ENCODE assay signal across 23 cellular contexts in the genomic region with DNA sequence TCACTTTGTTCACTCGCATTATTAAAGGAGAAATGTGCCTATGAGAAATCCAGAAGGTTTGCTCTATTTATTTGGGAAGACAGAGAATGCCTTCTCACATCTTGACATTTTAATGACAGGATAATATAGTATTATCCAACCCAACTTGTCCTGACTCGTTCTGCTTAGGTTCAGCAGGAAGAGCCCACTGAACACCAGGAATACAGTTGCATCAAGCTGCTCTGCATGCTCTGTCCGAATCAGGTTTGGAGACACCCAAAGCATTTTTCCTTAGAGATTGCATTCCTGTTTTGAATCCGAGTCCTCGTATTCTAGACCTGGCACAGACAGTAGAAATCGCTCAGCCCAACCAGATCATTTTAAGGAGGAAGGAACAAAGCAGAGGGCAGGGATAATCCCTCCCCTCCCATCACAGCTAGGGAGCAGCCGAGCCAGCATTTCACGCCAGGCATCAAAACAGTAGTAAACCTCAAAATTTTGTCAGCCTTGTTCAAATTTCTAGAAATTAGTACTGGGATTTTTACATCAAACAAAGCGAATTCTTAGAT.
DNase-seq lines count a peak whose midpoint lies in the region; TF ChIP-seq lines count a peak whose summit lies in the region.
"Had no signal": no experiment of that assay in that cellular context is flagged by ENCODE, and none has a peak within 500 bp of the region (broad histone marks: within the 10 kb centered on the region; RNA-seq: fewer than 3 reads in every experiment).

No MANE protein-coding gene starts in this region.

- H3K4me3 ChIP-seq in ACC112 (ENCODE audit: low read depth, low read length), result peak overlapping the region; percentile 62
- H3K4me3 ChIP-seq in GM23248, result peak overlapping the region; percentile 54
- H3K4me3 ChIP-seq in A673 (ENCODE audit: low read depth, low read length, poor library complexity, severe bottlenecking), result no peak overlapping the region
- H3K4me3 ChIP-seq: hepatocyte, spleen, testis had no signal

- peak overlapping the region; percentile 79 for H3K27ac ChIP-seq in ACC112 (ENCODE audit: low read depth, low read length)
- peak overlapping the region; percentile 40 for H3K27ac ChIP-seq in GM23248
- H3K27ac ChIP-seq in A673 (ENCODE audit: low read depth, low read length, poor library complexity, severe bottlenecking), result no peak overlapping the region
- H3K27ac ChIP-seq: hepatocyte, spleen, testis, VCaP had no signal

- BruUV-seq in A673 (replicated peaks; lab: Mats Ljungman, UMichigan), result no TSS peak

- POLR2A ChIA-PET in A673 (lab: Charles Lee; ENCODE audit: low non-redundant PET), result no interaction called here

- in situ Hi-C loops in GM23248 (cut with MboI), result loop anchor here (25.0 kb wide), 1 partner anchor 843 kb away; a partner anchor contains a TSS

- H3K9ac ChIP-seq in GM23248, result peak overlapping the region; percentile 23; the same call in 1 of the 2 replicates

- H3K36me3 Mint-ChIP-seq in activated T-helper 2 cell treated with anti-CD3 and anti-CD28 coated beads, Interferon-gamma antibody, Interleukin-2, Interleukin-4, amounts not matched to agents 10 μg/mL and 5 μg/mL and 100 μg/mL, durations not matched to agents 14 hours and 24 hours and 36 hours (ENCODE audit: low read depth), result peaks cover 15% of the 10 kb centered on the region
- H3K36me3 Mint-ChIP-seq: CD14-positive monocyte, naive B cell had no signal

- H3K79me2 ChIP-seq in ACC112 (ENCODE audit: control insufficient read depth, insufficient read depth, low read length, unreplicated experiment), result no peaks in the 10 kb centered on the region
- no peaks in the 10 kb centered on the region for H3K79me2 ChIP-seq in GM23248 (ENCODE audit: insufficient read depth)
- H3K79me2 ChIP-seq: hepatocyte had no signal

- no peak for TF ChIP-seq CTCF in A673 (conservative IDR thresholded peaks at IDR 0.05; ENCODE audit: low read depth, low read length)

- H4K20me1 ChIP-seq in GM23248 (ENCODE audit: insufficient read depth), result no peaks in the 10 kb centered on the region

- DNase-seq in GM23248 (peak; percentile 50), fibroblast of gingiva (ENCODE audit: low read depth) (peak; percentile 31), NCI-H2196 (lab: John Stamatoyannopoulos, UW; ENCODE audit: unreplicated experiment) (no peak), NCI-H1930 (lab: John Stamatoyannopoulos, UW) (no peak), A673 (ENCODE audit: low spot score) (no peak)
- DNase-seq in activated T-helper 2 cell treated with anti-CD3 and anti-CD28 coated beads, Interferon-gamma antibody, Interleukin-2, Interleukin-4, amounts not matched to agents 10 μg/mL and 5 μg/mL and 100 μg/mL, durations not matched to agents 14 hours and 24 hours and 36 hours (ENCODE audit: low spot score), result no peak
- DNase-seq in activated CD8-positive, alpha-beta memory T cell treated with anti-CD3 and anti-CD28 coated beads for 24 hours, result no peak
- DNase-seq: activated naive CD4-positive, alpha-beta T cell treated with anti-CD3 and anti-CD28 coated beads, Interleukin-2, amount 50 U/mL, for 16 hours; caudate nucleus; dermis blood vessel endothelial cell; naive B cell; NCI-H2171 treated with DMSO at 0.1 percent for 48 hours; NCI-H526; occipital lobe; spleen; stimulated activated naive CD4-positive, alpha-beta T cell treated with Interleukin-2 at 50 U/mL for 16 hours; testis had no signal

- no peaks in the 10 kb centered on the region for H3K27me3 ChIP-seq in ACC112 (ENCODE audit: insufficient read depth, low read length)
- no peaks in the 10 kb centered on the region for H3K27me3 ChIP-seq in GM23248 (replicated peaks; ENCODE audit: insufficient read depth)
- no peaks in the 10 kb centered on the region for H3K27me3 ChIP-seq in A673 (replicated peaks; ENCODE audit: insufficient read depth, low read depth, low read length, poor library complexity)
- H3K27me3 ChIP-seq: hepatocyte, spleen, testis had no signal

- no peaks in the 10 kb centered on the region for H3K36me3 ChIP-seq in ACC112 (ENCODE audit: insufficient read depth, low read length)
- no peaks in the 10 kb centered on the region for H3K36me3 ChIP-seq in GM23248 (ENCODE audit: low read depth)
- H3K36me3 ChIP-seq in A673 (ENCODE audit: insufficient read depth, low read length, poor library complexity, severe bottlenecking), result no peaks in the 10 kb centered on the region
- H3K36me3 ChIP-seq: spleen had no signal

- peaks cover 60% of the 10 kb centered on the region for H3K4me1 Mint-ChIP-seq in activated T-helper 2 cell treated with anti-CD3 and anti-CD28 coated beads, Interferon-gamma antibody, Interleukin-2, Interleukin-4, amounts not matched to agents 10 μg/mL and 5 μg/mL and 100 μg/mL, durations not matched to agents 14 hours and 24 hours and 36 hours (ENCODE audit: low read depth)
- H3K4me1 Mint-ChIP-seq: naive B cell had no signal

- peak overlapping the region; percentile 68 for H3K4me2 ChIP-seq in GM23248 (ENCODE audit: unreplicated experiment)
- H3K4me2 ChIP-seq: hepatocyte had no signal

- peak overlapping the region; percentile 61 for H3K27ac Mint-ChIP-seq in activated T-helper 2 cell treated with anti-CD3 and anti-CD28 coated beads, Interferon-gamma antibody, Interleukin-2, Interleukin-4, amounts not matched to agents 10 μg/mL and 5 μg/mL and 100 μg/mL, durations not matched to agents 14 hours and 24 hours and 36 hours
- H3K27ac Mint-ChIP-seq: activated T-helper 1 cell treated with anti-CD3 and anti-CD28 coated beads, Interleukin-12 subunit alpha, Interleukin-12 subunit beta, Interleukin-2, Interleukin-4 antibody, amounts not matched to agents 30 ng/mL and 10 ng/mL and 1 ng/mL, durations not matched to agents 14 hours and 24 hours and 36 hours; CD14-positive monocyte; naive B cell; T-helper 2 cell treated with Interferon-gamma antibody and Interleukin-4, amounts not matched to agents 5 μg/mL and 100 μg/mL, for 36 hours had no signal

- 21 to 29% methylated on average over 9 of the region's 9 CpGs for WGBS in GM23248 (ENCODE audit: low coverage in 1 of 2, low lambda C conversion rate in 2 of 2, missing lambda C conversion rate in 2 of 2), 2 experiments

- peaks cover 10% of the 10 kb centered on the region for H3K9me3 Mint-ChIP-seq in activated T-helper 2 cell treated with anti-CD3 and anti-CD28 coated beads, Interferon-gamma antibody, Interleukin-2, Interleukin-4, amounts not matched to agents 10 μg/mL and 5 μg/mL and 100 μg/mL, durations not matched to agents 14 hours and 24 hours and 36 hours

- CTCF ChIA-PET in A673 (lab: Charles Lee), result no interaction called here

- H2AFZ ChIP-seq in ACC112 (ENCODE audit: low read length, unreplicated experiment), result peak overlapping the region; percentile 50
- H2AFZ ChIP-seq in GM23248, result 0 out of 2 replicates have a peak overlapping the region, but pooled peaks have one; percentile 17
- H2AFZ ChIP-seq: hepatocyte had no signal

- intact Hi-C loops in activated T-helper 2 cell treated with anti-CD3 and anti-CD28 coated beads, Interferon-gamma antibody, Interleukin-2, Interleukin-4, amounts not matched to agents 10 μg/mL and 5 μg/mL and 100 μg/mL, durations not matched to agents 14 hours and 24 hours and 36 hours (cut with micrococcal nuclease), result no loop called here
- intact Hi-C loops in A673 (cut with micrococcal nuclease; ENCODE audit: unreplicated experiment), result no loop called here

- peaks cover 31% of the 10 kb centered on the region for H3F3A ChIP-seq in GM23248 (ENCODE audit: insufficient read depth)

- no peak overlapping the region for H3K4me3 Mint-ChIP-seq in activated T-helper 2 cell treated with anti-CD3 and anti-CD28 coated beads, Interferon-gamma antibody, Interleukin-2, Interleukin-4, amounts not matched to agents 10 μg/mL and 5 μg/mL and 100 μg/mL, durations not matched to agents 14 hours and 24 hours and 36 hours (ENCODE audit: low read depth)
- H3K4me3 Mint-ChIP-seq: activated T-helper 1 cell treated with anti-CD3 and anti-CD28 coated beads, Interleukin-12 subunit alpha, Interleukin-12 subunit beta, Interleukin-2, Interleukin-4 antibody, amounts not matched to agents 30 ng/mL and 10 ng/mL and 1 ng/mL, durations not matched to agents 14 hours and 24 hours and 36 hours; CD14-positive monocyte; naive B cell; T-helper 2 cell treated with Interferon-gamma antibody and Interleukin-4, amounts not matched to agents 5 μg/mL and 100 μg/mL, for 36 hours had no signal

- no peaks in the 10 kb centered on the region for H3K9me2 ChIP-seq in GM23248 (ENCODE audit: insufficient read depth)

- H3K4me1 ChIP-seq in ACC112 (ENCODE audit: control insufficient read depth, insufficient read depth, low read length, unreplicated experiment) (peaks cover 40% of the 10 kb centered on the region), GM23248 (ENCODE audit: insufficient read depth) (peaks cover 46% of the 10 kb centered on the region), A673 (ENCODE audit: insufficient read depth, low read length, poor library complexity, severe bottlenecking) (no peaks in the 10 kb centered on the region)
- H3K4me1 ChIP-seq: spleen had no signal

- H3K9me3 ChIP-seq in GM23248 (ENCODE audit: low read depth) (no peaks in the 10 kb centered on the region), A673 (ENCODE audit: low read depth, low read length, poor library complexity, severe bottlenecking) (no peaks in the 10 kb centered on the region)
- H3K9me3 ChIP-seq: testis had no signal

- no peaks in the 10 kb centered on the region for H3K27me3 Mint-ChIP-seq in activated T-helper 2 cell treated with anti-CD3 and anti-CD28 coated beads, Interferon-gamma antibody, Interleukin-2, Interleukin-4, amounts not matched to agents 10 μg/mL and 5 μg/mL and 100 μg/mL, durations not matched to agents 14 hours and 24 hours and 36 hours (ENCODE audit: low read depth)

Comparison
In these comparisons a context has a peak if more than half of its experiments do, and no peak if none do; other contexts are left out.
1. DNase-seq: peak in GM23248 (single experiment) and fibroblast of gingiva (single experiment); none in activated T-helper 2 cell treated with anti-CD3 and anti-CD28 coated beads, Interferon-gamma antibody, Interleukin-2, Interleukin-4, amounts not matched to agents 10 μg/mL and 5 μg/mL and 100 μg/mL, durations not matched to agents 14 hours and 24 hours and 36 hours (single experiment), NCI-H2196 (single experiment), NCI-H1930 (0 of 2), A673 (single experiment) and activated CD8-positive, alpha-beta memory T cell treated with anti-CD3 and anti-CD28 coated beads for 24 hours (single experiment).